ENCODE assay signal across 8 cellular contexts in the genomic region with DNA sequence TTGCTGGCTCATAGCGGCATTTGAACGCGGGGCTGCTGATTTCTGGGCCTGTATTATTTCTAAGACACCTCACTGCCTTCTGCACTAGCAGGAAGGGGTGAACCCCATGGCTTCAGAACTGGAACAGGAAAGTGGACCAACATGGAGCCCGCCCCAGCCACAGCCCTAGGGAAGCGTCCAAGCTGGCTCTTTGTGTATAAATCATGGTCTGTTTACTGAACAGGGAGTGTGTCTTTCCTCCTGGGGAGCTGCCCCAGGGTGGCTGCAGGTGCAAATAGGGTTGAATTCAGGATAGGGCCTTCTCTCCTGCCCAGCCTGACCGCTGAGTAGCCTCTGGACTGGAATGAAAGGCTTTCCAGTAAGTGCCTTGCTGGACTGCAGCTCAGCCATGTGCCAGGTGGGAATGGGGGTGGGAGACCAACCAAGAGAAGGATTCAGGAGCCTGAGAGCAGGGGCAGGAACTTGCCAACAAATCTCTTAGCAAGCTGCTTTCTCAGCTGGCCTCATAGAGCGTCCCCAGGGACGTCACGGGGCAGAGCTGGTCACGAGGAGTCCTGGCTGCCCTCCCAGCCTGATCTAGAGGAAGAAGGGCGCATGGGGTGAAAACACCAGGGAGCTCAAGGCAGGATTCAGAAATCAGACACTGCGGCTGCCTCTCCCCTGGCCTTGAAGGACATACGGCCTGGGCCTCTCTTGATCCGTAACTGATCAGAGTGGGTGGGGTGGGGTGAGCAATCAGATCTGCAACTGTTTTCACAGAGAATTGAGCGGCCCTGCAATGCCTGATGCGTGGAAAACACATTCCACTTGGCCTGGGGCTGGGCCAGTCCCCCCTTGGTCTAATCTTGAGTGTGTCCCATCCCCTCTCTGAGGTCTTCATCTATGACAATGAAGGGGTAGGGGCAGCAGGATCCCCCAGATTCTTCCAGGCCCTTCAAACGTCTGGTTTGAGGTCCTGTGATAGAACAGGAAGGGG. TPM values are rescaled to one million over a fixed set of nuclear protein-coding genes. Genes with fewer than 3 reads are reported as not detected.
DNase-seq lines count a peak whose midpoint lies in the region; ATAC-seq and TF ChIP-seq lines count a peak whose summit lies in the region.

No MANE protein-coding gene starts in this region.

- TF ChIP-seq CTCF in AG10803 (conservative IDR thresholded peaks at IDR 0.05; ENCODE audit: low read length) (no peak), fibroblast of mammary gland (conservative IDR thresholded peaks at IDR 0.05; ENCODE audit: control insufficient read depth, insufficient read depth, low read depth, low read length) (no peak), foreskin keratinocyte (conservative IDR thresholded peaks at IDR 0.05) (no peak)

- ATAC-seq in foreskin keratinocyte: no peak
- no peak for ATAC-seq in HG03108 (IDR thresholded peaks at IDR 0.05; ENCODE audit: unreplicated experiment)
- no peak for ATAC-seq in GM19467 (IDR thresholded peaks at IDR 0.05; ENCODE audit: unreplicated experiment)
- ATAC-seq in stimulated activated naive CD8-positive, alpha-beta T cell treated with anti-CD3 and anti-CD28 coated beads, Interleukin-15, Interleukin-2, amounts not matched to agents 100 U/mL and 50 U/mL, for 24 hours: no peak

- no peak overlapping the region for H3K27ac ChIP-seq in foreskin keratinocyte

- DNase-seq in AG10803 (ENCODE audit: low read depth) (peak; percentile 84), NCI-H446 treated with DMSO at 0.1 percent for 48 hours (lab: John Stamatoyannopoulos, UW) (peak; percentile 98), fibroblast of mammary gland (ENCODE audit: low read depth) (peak; percentile 89), nucleus accumbens (lab: John Stamatoyannopoulos, UW) (peak in 53 of 56 donors; percentile 10 to 76 (median 50)), foreskin keratinocyte (no peak)
- no peak for DNase-seq in stimulated activated naive CD8-positive, alpha-beta T cell treated with anti-CD3 and anti-CD28 coated beads, Interleukin-15, Interleukin-2, amounts not matched to agents 100 U/mL and 50 U/mL, for 24 hours

- H3K4me1 ChIP-seq in foreskin keratinocyte: peaks cover 3% of the 10 kb centered on the region

- H3K4me3 ChIP-seq in AG10803 (ENCODE audit: low read length) (no peak overlapping the region), fibroblast of mammary gland (ENCODE audit: control insufficient read depth, low read depth, low read length) (no peak overlapping the region)

- peaks cover 7% of the 10 kb centered on the region for H3K27me3 ChIP-seq in foreskin keratinocyte

RNA-seq across cellular contexts. Expression of a gene that starts 56.5 kb away (rescaled TPM):
- total RNA-seq in foreskin keratinocyte: 52.7 and 53.3 TPM in 2 replicates
- 55.2 and 63.1 TPM in 2 replicates for polyA plus RNA-seq in foreskin keratinocyte

Comparison
In these comparisons a context has a peak if more than half of its experiments do, and no peak if none do; other contexts are left out.
1. DNase-seq: peak in AG10803 (single experiment), NCI-H446 treated with DMSO at 0.1 percent for 48 hours (single experiment), fibroblast of mammary gland (single experiment) and nucleus accumbens (53 of 56); none in foreskin keratinocyte (0 of 2) and stimulated activated naive CD8-positive, alpha-beta T cell treated with anti-CD3 and anti-CD28 coated beads, Interleukin-15, Interleukin-2, amounts not matched to agents 100 U/mL and 50 U/mL, for 24 hours (single experiment).